In genomic region chr6:47290124-47290834, GRCh38 we compare ENCODE assay signal across 22 cellular contexts.
"Had no signal": no experiment of that assay in that cellular context is flagged by ENCODE, and none has a peak within 500 bp of the region (broad histone marks: within the 10 kb centered on the region; RNA-seq: fewer than 3 reads in every experiment).

No MANE protein-coding gene starts in this region.

- H3K36me3 ChIP-seq: cardiac muscle cell, gastrocnemius medialis had no signal

- DNase-seq: activated CD4-positive, alpha-beta memory T cell treated with anti-CD3 and anti-CD28 coated beads, Interleukin-2, amount 10 ng/mL, durations not matched to agents 7 days and 5 days; activated CD4-positive, alpha-beta T cell treated with anti-CD3 and anti-CD28 coated beads, Interleukin-2, amount 10 ng/mL, durations not matched to agents 24 days and 14 days; activated effector memory CD4-positive, alpha-beta T cell treated with anti-CD3 and anti-CD28 coated beads, Interleukin-2, amount 50 U/mL, for 16 hours; activated naive CD4-positive, alpha-beta T cell treated with anti-CD3 and anti-CD28 coated beads, Interleukin-2, amount 10 ng/mL, durations not matched to agents 7 days and 5 days; activated T-cell treated with anti-CD3 and anti-CD28 coated beads, Interleukin-2, amount 50 U/mL, for 72 hours; amygdala; body of pancreas; effector CD8-positive, alpha-beta T cell; gastrocnemius medialis; hippocampal formation; midbrain; pancreas; psoas muscle; right cardiac atrium; stimulated activated CD4-positive, alpha-beta T cell treated with anti-CD3 and anti-CD28 coated beads, Interleukin-12 subunit alpha, Interleukin-12 subunit beta, amount 100 ng/mL, for 4 hours; stimulated activated CD4-positive, alpha-beta T cell treated with anti-CD3 and anti-CD28 coated beads, Interleukin-4, amount 100 ng/mL, for 4 hours; stimulated activated naive CD8-positive, alpha-beta T cell treated with anti-CD3 and anti-CD28 coated beads, Interleukin-15, Interleukin-2, amounts not matched to agents 100 U/mL and 50 U/mL, for 24 hours; T-helper 2 cell had no signal

- ATAC-seq: activated CD4-positive, CD25-positive, alpha-beta regulatory T cell treated with anti-CD3 and anti-CD28 coated beads, Interleukin-2, amount 50 U/mL, for 24 hours; activated T-cell treated with anti-CD3 and anti-CD28 coated beads, Interleukin-2, amount 50 U/mL, for 72 hours; body of pancreas; gastrocnemius medialis; natural killer cell treated with Interleukin-12 subunit alpha and Interleukin-12 subunit beta and Interleukin-15 and Interleukin-18, amount 100 ng/mL, for 72 hours; pancreas; psoas muscle; right cardiac atrium; stimulated activated naive CD8-positive, alpha-beta T cell treated with anti-CD3 and anti-CD28 coated beads, Interleukin-15, Interleukin-2, amounts not matched to agents 100 U/mL and 50 U/mL, for 24 hours had no signal

- H3K27me3 Mint-ChIP-seq: activated CD4-positive, alpha-beta T cell treated with anti-CD3 and anti-CD28 coated beads, Interleukin-2, amount 10 ng/mL, durations not matched to agents 24 days and 14 days had no signal

- H3K27ac ChIP-seq: body of pancreas, cardiac muscle cell, gastrocnemius medialis, pancreas, psoas muscle had no signal

- H3K4me1 ChIP-seq: body of pancreas, gastrocnemius medialis, pancreas, psoas muscle had no signal

- H3K4me3 ChIP-seq: body of pancreas, cardiac muscle cell, gastrocnemius medialis, pancreas, psoas muscle had no signal

- H3K9me3 Mint-ChIP-seq: activated CD4-positive, alpha-beta memory T cell treated with anti-CD3 and anti-CD28 coated beads, Interleukin-2, amount 10 ng/mL, durations not matched to agents 7 days and 5 days; activated naive CD4-positive, alpha-beta T cell treated with anti-CD3 and anti-CD28 coated beads, Interleukin-2, amount 10 ng/mL, durations not matched to agents 7 days and 5 days had no signal

- H3K27ac Mint-ChIP-seq: activated CD4-positive, alpha-beta memory T cell treated with anti-CD3 and anti-CD28 coated beads, Interleukin-2, amount 10 ng/mL, durations not matched to agents 7 days and 5 days; activated CD4-positive, alpha-beta T cell treated with anti-CD3 and anti-CD28 coated beads, Interleukin-2, amount 10 ng/mL, durations not matched to agents 24 days and 14 days; activated naive CD4-positive, alpha-beta T cell treated with anti-CD3 and anti-CD28 coated beads, Interleukin-2, amount 10 ng/mL, durations not matched to agents 7 days and 5 days; activated T-cell treated with anti-CD3 and anti-CD28 coated beads, Interleukin-2, amount 50 U/mL, for 72 hours; dendritic cell treated with granulocyte-macrophage colony-stimulating factor and Interleukin-4, amounts not matched to agents 40 ng/mL and 50 ng/mL, for 4 days; natural killer cell treated with Interleukin-12 subunit alpha and Interleukin-12 subunit beta and Interleukin-15 and Interleukin-18, amount 100 ng/mL, for 72 hours had no signal

- H3K9me3 ChIP-seq: body of pancreas, gastrocnemius medialis, pancreas, psoas muscle had no signal

- H3K36me3 Mint-ChIP-seq: activated naive CD4-positive, alpha-beta T cell treated with anti-CD3 and anti-CD28 coated beads, Interleukin-2, amount 10 ng/mL, durations not matched to agents 7 days and 5 days had no signal

- H3K4me3 Mint-ChIP-seq: activated CD4-positive, alpha-beta memory T cell treated with anti-CD3 and anti-CD28 coated beads, Interleukin-2, amount 10 ng/mL, durations not matched to agents 7 days and 5 days; activated CD4-positive, alpha-beta T cell treated with anti-CD3 and anti-CD28 coated beads, Interleukin-2, amount 10 ng/mL, durations not matched to agents 24 days and 14 days; activated naive CD4-positive, alpha-beta T cell treated with anti-CD3 and anti-CD28 coated beads, Interleukin-2, amount 10 ng/mL, durations not matched to agents 7 days and 5 days; activated T-cell treated with anti-CD3 and anti-CD28 coated beads, Interleukin-2, amount 50 U/mL, for 72 hours; dendritic cell treated with granulocyte-macrophage colony-stimulating factor and Interleukin-4, amounts not matched to agents 40 ng/mL and 50 ng/mL, for 4 days; natural killer cell treated with Interleukin-12 subunit alpha and Interleukin-12 subunit beta and Interleukin-15 and Interleukin-18, amount 100 ng/mL, for 72 hours had no signal

- H3K4me1 Mint-ChIP-seq: activated CD4-positive, alpha-beta memory T cell treated with anti-CD3 and anti-CD28 coated beads, Interleukin-2, amount 10 ng/mL, durations not matched to agents 7 days and 5 days; activated CD4-positive, alpha-beta T cell treated with anti-CD3 and anti-CD28 coated beads, Interleukin-2, amount 10 ng/mL, durations not matched to agents 24 days and 14 days; activated naive CD4-positive, alpha-beta T cell treated with anti-CD3 and anti-CD28 coated beads, Interleukin-2, amount 10 ng/mL, durations not matched to agents 7 days and 5 days had no signal

- H3K27me3 ChIP-seq: body of pancreas, cardiac muscle cell, gastrocnemius medialis, pancreas had no signal
